ENCODE assay signal across 1 cellular context in the genomic region with DNA sequence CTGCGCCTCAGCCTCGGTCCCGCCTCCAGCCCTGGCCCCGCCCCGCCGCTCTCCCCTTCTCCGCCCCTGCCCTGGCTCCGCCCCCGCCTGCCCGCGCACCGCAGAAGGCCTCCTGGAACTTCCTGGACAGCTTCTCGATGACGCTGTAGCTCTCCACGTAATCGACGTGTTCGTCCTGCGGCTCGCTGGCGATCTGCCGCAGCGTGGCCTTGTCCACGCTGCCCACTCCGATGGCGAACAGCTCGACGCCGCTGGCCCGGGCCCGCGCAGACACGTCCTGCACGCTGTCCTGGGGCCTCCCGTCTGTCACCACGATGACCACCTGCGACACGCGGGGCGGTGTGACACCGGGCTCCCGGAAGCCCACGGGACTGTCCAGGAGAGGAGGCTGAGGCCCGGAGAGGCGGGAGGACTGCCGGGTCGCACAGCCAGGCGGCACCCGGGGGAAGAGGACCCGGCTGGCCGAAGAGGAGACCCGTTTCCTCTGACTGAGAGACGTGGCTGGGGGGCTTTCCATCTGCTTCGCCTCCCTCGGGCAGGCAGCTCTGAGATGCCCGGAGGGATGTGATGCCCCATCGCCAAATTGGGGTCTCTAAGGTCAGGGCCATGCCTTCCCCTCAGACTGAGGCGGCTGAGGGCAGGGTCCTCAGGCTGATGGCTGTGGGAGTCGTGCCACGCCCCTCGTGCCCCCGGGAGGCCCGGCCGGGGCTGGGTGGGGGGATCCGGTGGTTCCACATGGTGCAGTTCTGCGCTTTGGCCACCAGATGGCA.
TF ChIP-seq lines count a peak whose summit lies in the region.

No MANE protein-coding gene starts in this region.

TF ChIP-seq in GM12878, 131 proteins besides CTCF, POLR2A, EP300 and RAD21 (continued from another document):
- no peak for TF ChIP-seq SPI1 (IDR thresholded peaks at IDR 0.05; ENCODE audit: borderline replicate concordance, insufficient read depth, low read depth, low read length)
- no peak for TF ChIP-seq ASH2L (IDR thresholded peaks at IDR 0.05; ENCODE audit: borderline replicate concordance, low read depth)
- TF ChIP-seq PKNOX1 (IDR thresholded peaks at IDR 0.05), result peak; percentile 66
- peak; percentile 99 for TF ChIP-seq ZNF687 (IDR thresholded peaks at IDR 0.05)
- no peak for TF ChIP-seq ZBED1 (IDR thresholded peaks at IDR 0.05; ENCODE audit: borderline replicate concordance)
- TF ChIP-seq LARP7 (IDR thresholded peaks at IDR 0.05), result peak; percentile 60; the same call in 1 of the 2 replicates
- no peak for TF ChIP-seq BCL11A (IDR thresholded peaks at IDR 0.05; ENCODE audit: low read depth, low read length)
- TF ChIP-seq, protein P1, sequence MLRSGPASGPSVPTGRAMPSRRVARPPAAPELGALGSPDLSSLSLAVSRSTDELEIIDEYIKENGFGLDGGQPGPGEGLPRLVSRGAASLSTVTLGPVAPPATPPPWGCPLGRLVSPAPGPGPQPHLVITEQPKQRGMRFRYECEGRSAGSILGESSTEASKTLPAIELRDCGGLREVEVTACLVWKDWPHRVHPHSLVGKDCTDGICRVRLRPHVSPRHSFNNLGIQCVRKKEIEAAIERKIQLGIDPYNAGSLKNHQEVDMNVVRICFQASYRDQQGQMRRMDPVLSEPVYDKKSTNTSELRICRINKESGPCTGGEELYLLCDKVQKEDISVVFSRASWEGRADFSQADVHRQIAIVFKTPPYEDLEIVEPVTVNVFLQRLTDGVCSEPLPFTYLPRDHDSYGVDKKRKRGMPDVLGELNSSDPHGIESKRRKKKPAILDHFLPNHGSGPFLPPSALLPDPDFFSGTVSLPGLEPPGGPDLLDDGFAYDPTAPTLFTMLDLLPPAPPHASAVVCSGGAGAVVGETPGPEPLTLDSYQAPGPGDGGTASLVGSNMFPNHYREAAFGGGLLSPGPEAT (IDR thresholded peaks at IDR 0.05; ENCODE audit: low read depth), result peak; percentile 76
- no peak for TF ChIP-seq FOXK2 (IDR thresholded peaks at IDR 0.05)
